Comparison of ENCODE assay signal across 30 cellular contexts in genomic region chr16:69085032-69085695, GRCh38.
"Had no signal": no experiment of that assay in that cellular context is flagged by ENCODE, and none has a peak within 500 bp of the region (broad histone marks: within the 10 kb centered on the region; RNA-seq: fewer than 3 reads in every experiment).

No MANE protein-coding gene starts in this region.

- H3K27ac ChIP-seq: adrenal gland, body of pancreas, esophagus squamous epithelium, gastroesophageal sphincter had no signal

- H3K27me3 ChIP-seq: adrenal gland, body of pancreas, esophagus squamous epithelium, gastroesophageal sphincter had no signal

- H3K9me3 ChIP-seq: adrenal gland, body of pancreas, esophagus squamous epithelium, gastroesophageal sphincter had no signal

- ATAC-seq: activated naive CD8-positive, alpha-beta T cell treated with anti-CD3 and anti-CD28 coated beads, Interleukin-2, amount 50 U/mL, for 24 hours; activated T-cell treated with anti-CD3 and anti-CD28 coated beads, Interleukin-2, amount 50 U/mL, for 72 hours; body of pancreas; effector memory CD8-positive, alpha-beta T cell; gastroesophageal sphincter; T-helper 17 cell had no signal

- H3K27me3 Mint-ChIP-seq: activated CD4-positive, alpha-beta memory T cell treated with anti-CD3 and anti-CD28 coated beads, Interleukin-2, amount 10 ng/mL, durations not matched to agents 7 days and 5 days; activated CD4-positive, alpha-beta T cell treated with anti-CD3 and anti-CD28 coated beads, Interleukin-2, amount 10 ng/mL, durations not matched to agents 7 days and 5 days; activated naive CD4-positive, alpha-beta T cell treated with anti-CD3 and anti-CD28 coated beads, Interleukin-2, amount 50 U/mL, for 24 hours; activated naive CD8-positive, alpha-beta T cell treated with anti-CD3 and anti-CD28 coated beads for 36 hours; activated naive CD8-positive, alpha-beta T cell treated with anti-CD3 and anti-CD28 coated beads, Interleukin-2, amount 50 U/mL, for 24 hours; activated T-cell treated with anti-CD3 and anti-CD28 coated beads, Interleukin-2, amount 50 U/mL, for 24 hours; effector memory CD8-positive, alpha-beta T cell; T-helper 17 cell had no signal

- H3K4me1 Mint-ChIP-seq: activated naive CD4-positive, alpha-beta T cell treated with anti-CD3 and anti-CD28 coated beads, Interleukin-2, amount 50 U/mL, for 24 hours had no signal

- H3K36me3 ChIP-seq: adrenal gland had no signal

- H3K4me3 ChIP-seq: adrenal gland, body of pancreas, esophagus squamous epithelium, gastroesophageal sphincter had no signal

- H3K36me3 Mint-ChIP-seq: activated naive CD4-positive, alpha-beta T cell treated with anti-CD3 and anti-CD28 coated beads, Interleukin-2, amount 50 U/mL, for 24 hours had no signal

- H3K4me3 Mint-ChIP-seq: activated CD4-positive, alpha-beta memory T cell treated with anti-CD3 and anti-CD28 coated beads, Interleukin-2, amount 10 ng/mL, durations not matched to agents 7 days and 5 days; activated CD4-positive, alpha-beta T cell treated with anti-CD3 and anti-CD28 coated beads, Interleukin-2, amount 10 ng/mL, durations not matched to agents 7 days and 5 days; activated naive CD4-positive, alpha-beta T cell treated with anti-CD3 and anti-CD28 coated beads, Interleukin-2, amount 50 U/mL, for 24 hours; activated naive CD8-positive, alpha-beta T cell treated with anti-CD3 and anti-CD28 coated beads for 36 hours; activated naive CD8-positive, alpha-beta T cell treated with anti-CD3 and anti-CD28 coated beads, Interleukin-2, amount 50 U/mL, for 24 hours; activated T-cell treated with anti-CD3 and anti-CD28 coated beads, Interleukin-2, amount 50 U/mL, for 24 hours; activated T-cell treated with anti-CD3 and anti-CD28 coated beads, Interleukin-2, amount 50 U/mL, for 72 hours; effector memory CD8-positive, alpha-beta T cell; T-helper 17 cell; T-helper 2 cell treated with Interferon-gamma antibody and Interleukin-4, amounts not matched to agents 5 μg/mL and 100 μg/mL, for 36 hours had no signal

- DNase-seq: activated CD4-positive, alpha-beta memory T cell treated with anti-CD3 and anti-CD28 coated beads, Interleukin-2, amount 10 ng/mL, durations not matched to agents 7 days and 5 days; activated CD4-positive, alpha-beta T cell treated with anti-CD3 and anti-CD28 coated beads for 1 hour; activated CD4-positive, alpha-beta T cell treated with anti-CD3 and anti-CD28 coated beads for 4 hours; activated CD4-positive, alpha-beta T cell treated with anti-CD3 and anti-CD28 coated beads, Interleukin-2, amount 10 ng/mL, durations not matched to agents 7 days and 5 days; activated CD4-positive, alpha-beta T cell treated with anti-CD3 and anti-CD28 coated beads, Interleukin-2, amount 50 U/mL, for 4 hours; activated CD8-positive, alpha-beta memory T cell treated with anti-CD3 and anti-CD28 coated beads, Interleukin-2, amount 50 U/mL, for 48 hours; activated gamma-delta T cell; activated naive CD4-positive, alpha-beta T cell treated with Interleukin-2 at 50 U/mL for 16 hours; activated naive CD8-positive, alpha-beta T cell treated with anti-CD3 and anti-CD28 coated beads for 36 hours; activated naive CD8-positive, alpha-beta T cell treated with anti-CD3 and anti-CD28 coated beads, Interleukin-2, amount 50 U/mL, for 24 hours; activated T-cell treated with anti-CD3 and anti-CD28 coated beads for 4 hours; activated T-cell treated with anti-CD3 and anti-CD28 coated beads, Interleukin-2, amount 50 U/mL, for 24 hours; activated T-cell treated with anti-CD3 and anti-CD28 coated beads, Interleukin-2, amount 50 U/mL, for 72 hours; adrenal gland; amygdala; aorta; body of pancreas; caudate nucleus; cortex of kidney; effector CD4-positive, alpha-beta T cell; effector memory CD8-positive, alpha-beta T cell; erythroblast; esophagus squamous epithelium; foreskin melanocyte; T-helper 1 cell; T-helper 17 cell; T1000 had no signal

- H3K27ac Mint-ChIP-seq: activated CD4-positive, alpha-beta memory T cell treated with anti-CD3 and anti-CD28 coated beads, Interleukin-2, amount 10 ng/mL, durations not matched to agents 7 days and 5 days; activated CD4-positive, alpha-beta T cell treated with anti-CD3 and anti-CD28 coated beads, Interleukin-2, amount 10 ng/mL, durations not matched to agents 7 days and 5 days; activated naive CD4-positive, alpha-beta T cell treated with anti-CD3 and anti-CD28 coated beads, Interleukin-2, amount 50 U/mL, for 24 hours; activated naive CD8-positive, alpha-beta T cell treated with anti-CD3 and anti-CD28 coated beads for 36 hours; activated naive CD8-positive, alpha-beta T cell treated with anti-CD3 and anti-CD28 coated beads, Interleukin-2, amount 50 U/mL, for 24 hours; activated T-cell treated with anti-CD3 and anti-CD28 coated beads, Interleukin-2, amount 50 U/mL, for 24 hours; activated T-cell treated with anti-CD3 and anti-CD28 coated beads, Interleukin-2, amount 50 U/mL, for 72 hours; T-helper 17 cell; T-helper 2 cell treated with Interferon-gamma antibody and Interleukin-4, amounts not matched to agents 5 μg/mL and 100 μg/mL, for 36 hours had no signal

- H3K9me3 Mint-ChIP-seq: activated CD4-positive, alpha-beta memory T cell treated with anti-CD3 and anti-CD28 coated beads, Interleukin-2, amount 10 ng/mL, durations not matched to agents 7 days and 5 days; activated CD4-positive, alpha-beta T cell treated with anti-CD3 and anti-CD28 coated beads, Interleukin-2, amount 10 ng/mL, durations not matched to agents 7 days and 5 days; activated naive CD4-positive, alpha-beta T cell treated with anti-CD3 and anti-CD28 coated beads, Interleukin-2, amount 50 U/mL, for 24 hours; activated naive CD8-positive, alpha-beta T cell treated with anti-CD3 and anti-CD28 coated beads for 36 hours; activated naive CD8-positive, alpha-beta T cell treated with anti-CD3 and anti-CD28 coated beads, Interleukin-2, amount 50 U/mL, for 24 hours; activated T-cell treated with anti-CD3 and anti-CD28 coated beads, Interleukin-2, amount 50 U/mL, for 24 hours; activated T-cell treated with anti-CD3 and anti-CD28 coated beads, Interleukin-2, amount 50 U/mL, for 72 hours; effector memory CD8-positive, alpha-beta T cell; T-helper 2 cell treated with Interferon-gamma antibody and Interleukin-4, amounts not matched to agents 5 μg/mL and 100 μg/mL, for 36 hours had no signal
